ENCODE assay signal across 1 cellular context in the genomic region with DNA sequence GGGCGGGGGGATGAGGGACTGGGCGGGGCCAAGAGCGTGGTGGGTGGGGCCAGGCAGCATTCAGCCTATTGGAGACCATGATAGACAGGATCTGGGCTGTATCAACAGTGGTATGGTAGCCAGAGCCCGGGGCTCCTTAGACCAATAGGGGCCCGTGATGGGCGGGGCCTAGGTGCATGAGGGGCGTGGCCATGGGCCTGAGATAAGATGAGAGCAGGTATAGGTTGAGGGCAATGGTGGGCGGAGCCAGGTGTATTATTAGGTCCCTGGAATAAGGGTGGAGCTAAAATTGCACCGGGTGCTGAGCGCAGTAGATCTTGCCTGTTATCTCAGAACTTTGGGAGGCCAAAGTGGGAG.
TF ChIP-seq lines count a peak whose summit lies in the region.

No MANE protein-coding gene starts in this region.

TF ChIP-seq in K562, 482 proteins besides CTCF, POLR2A, EP300 and RAD21 (continues in another document):
- TF ChIP-seq MEIS2 (IDR thresholded peaks at IDR 0.05; ENCODE audit: partially characterized antibody) (peak; percentile 47), ZNF644 (tag; IDR thresholded peaks at IDR 0.05; ENCODE audit: low read depth) (no peak), ARID1B (IDR thresholded peaks at IDR 0.05) (no peak), ID3 (CRISPR knock-in tag; IDR thresholded peaks at IDR 0.05) (no peak), ID3 (tag; IDR thresholded peaks at IDR 0.05) (no peak), LCOR (CRISPR knock-in tag; IDR thresholded peaks at IDR 0.05) (0 out of 2 replicates have a peak, but pooled peaks have one; percentile 8), MBD1 (CRISPR knock-in tag; IDR thresholded peaks at IDR 0.05) (no peak), MBD2 (IDR thresholded peaks at IDR 0.05; ENCODE audit: borderline replicate concordance, low read depth) (peak; percentile 63), VEZF1 (CRISPR knock-in tag; IDR thresholded peaks at IDR 0.05) (peak; percentile 48), GATA2 (CRISPR knock-in tag; IDR thresholded peaks at IDR 0.05) (no peak), SRF (CRISPR knock-in tag; IDR thresholded peaks at IDR 0.05) (peak in 1 of 2 experiments; percentile 45; a peak in 2 of 4 replicates), RBM25 (IDR thresholded peaks at IDR 0.05; ENCODE audit: low read depth, low read length, severe bottlenecking) (peak; percentile 47), ATF6 (CRISPR knock-in tag; IDR thresholded peaks at IDR 0.05) (no peak), HNRNPH1 (optimal IDR thresholded peaks at IDR 0.05; ENCODE audit: low read depth, low read length) (no peak), SNRNP70 (optimal IDR thresholded peaks at IDR 0.05; ENCODE audit: low read depth, low read length) (no peak), CEBPG (CRISPR knock-in tag; IDR thresholded peaks at IDR 0.05) (no peak), CEBPG (tag; conservative IDR thresholded peaks at IDR 0.05 in 1 of 2, IDR thresholded peaks at IDR 0.05 in 1 of 2) (no peak), DLX4 (CRISPR knock-in tag; IDR thresholded peaks at IDR 0.05) (no peak), BHLHE40 (IDR thresholded peaks at IDR 0.05; ENCODE audit: low read length) (no peak), JUND (IDR thresholded peaks at IDR 0.05; ENCODE audit: borderline replicate concordance, low read depth, low read length) (peak; percentile 23; the same call in 1 of the 2 replicates), JUND (tag; IDR thresholded peaks at IDR 0.05; ENCODE audit: borderline replicate concordance, low read depth, low read length) (no peak), CSDE1 (IDR thresholded peaks at IDR 0.05) (no peak), HSF4 (CRISPR knock-in tag; IDR thresholded peaks at IDR 0.05; ENCODE audit: borderline replicate concordance) (no peak), FOXK2 (conservative IDR thresholded peaks at IDR 0.05 in 1 of 2, IDR thresholded peaks at IDR 0.05 in 1 of 2; ENCODE audit: low read depth in 2 of 2) (peak in 1 of 2 experiments; percentile 43; a peak in 1 of 4 replicates), ZBTB34 (CRISPR knock-in tag; IDR thresholded peaks at IDR 0.05) (no peak), ZNF76 (CRISPR knock-in tag; IDR thresholded peaks at IDR 0.05; ENCODE audit: borderline replicate concordance) (no peak), TOE1 (IDR thresholded peaks at IDR 0.05; ENCODE audit: borderline replicate concordance) (no peak), TOE1 (CRISPR knock-in tag; IDR thresholded peaks at IDR 0.05; ENCODE audit: borderline replicate concordance, low read depth) (no peak), KDM5B (IDR thresholded peaks at IDR 0.05; ENCODE audit: insufficient replicate concordance, low read depth, low read length) (no peak), RREB1 (CRISPR knock-in tag; IDR thresholded peaks at IDR 0.05) (no peak), NFYB (IDR thresholded peaks at IDR 0.05; ENCODE audit: extremely low read depth, insufficient read length) (peak; percentile 65)
- TF ChIP-seq, protein P1, sequence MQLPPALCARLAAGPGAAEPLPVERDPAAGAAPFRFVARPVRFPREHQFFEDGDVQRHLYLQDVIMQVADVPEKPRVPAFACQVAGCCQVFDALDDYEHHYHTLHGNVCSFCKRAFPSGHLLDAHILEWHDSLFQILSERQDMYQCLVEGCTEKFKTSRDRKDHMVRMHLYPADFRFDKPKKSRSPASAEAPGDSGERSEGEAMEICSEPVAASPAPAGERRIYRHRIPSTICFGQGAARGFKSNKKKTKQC (CRISPR knock-in tag; IDR thresholded peaks at IDR 0.05): no peak
- TF ChIP-seq, protein P2, sequence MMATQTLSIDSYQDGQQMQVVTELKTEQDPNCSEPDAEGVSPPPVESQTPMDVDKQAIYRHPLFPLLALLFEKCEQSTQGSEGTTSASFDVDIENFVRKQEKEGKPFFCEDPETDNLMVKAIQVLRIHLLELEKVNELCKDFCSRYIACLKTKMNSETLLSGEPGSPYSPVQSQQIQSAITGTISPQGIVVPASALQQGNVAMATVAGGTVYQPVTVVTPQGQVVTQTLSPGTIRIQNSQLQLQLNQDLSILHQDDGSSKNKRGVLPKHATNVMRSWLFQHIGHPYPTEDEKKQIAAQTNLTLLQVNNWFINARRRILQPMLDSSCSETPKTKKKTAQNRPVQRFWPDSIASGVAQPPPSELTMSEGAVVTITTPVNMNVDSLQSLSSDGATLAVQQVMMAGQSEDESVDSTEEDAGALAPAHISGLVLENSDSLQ (IDR thresholded peaks at IDR 0.05): peak; percentile 97
- TF ChIP-seq, protein P3, sequence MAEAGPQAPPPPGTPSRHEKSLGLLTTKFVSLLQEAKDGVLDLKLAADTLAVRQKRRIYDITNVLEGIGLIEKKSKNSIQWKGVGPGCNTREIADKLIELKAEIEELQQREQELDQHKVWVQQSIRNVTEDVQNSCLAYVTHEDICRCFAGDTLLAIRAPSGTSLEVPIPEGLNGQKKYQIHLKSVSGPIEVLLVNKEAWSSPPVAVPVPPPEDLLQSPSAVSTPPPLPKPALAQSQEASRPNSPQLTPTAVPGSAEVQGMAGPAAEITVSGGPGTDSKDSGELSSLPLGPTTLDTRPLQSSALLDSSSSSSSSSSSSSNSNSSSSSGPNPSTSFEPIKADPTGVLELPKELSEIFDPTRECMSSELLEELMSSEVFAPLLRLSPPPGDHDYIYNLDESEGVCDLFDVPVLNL (CRISPR knock-in tag; IDR thresholded peaks at IDR 0.05; ENCODE audit: low read depth): no peak
- TF ChIP-seq, protein P4, sequence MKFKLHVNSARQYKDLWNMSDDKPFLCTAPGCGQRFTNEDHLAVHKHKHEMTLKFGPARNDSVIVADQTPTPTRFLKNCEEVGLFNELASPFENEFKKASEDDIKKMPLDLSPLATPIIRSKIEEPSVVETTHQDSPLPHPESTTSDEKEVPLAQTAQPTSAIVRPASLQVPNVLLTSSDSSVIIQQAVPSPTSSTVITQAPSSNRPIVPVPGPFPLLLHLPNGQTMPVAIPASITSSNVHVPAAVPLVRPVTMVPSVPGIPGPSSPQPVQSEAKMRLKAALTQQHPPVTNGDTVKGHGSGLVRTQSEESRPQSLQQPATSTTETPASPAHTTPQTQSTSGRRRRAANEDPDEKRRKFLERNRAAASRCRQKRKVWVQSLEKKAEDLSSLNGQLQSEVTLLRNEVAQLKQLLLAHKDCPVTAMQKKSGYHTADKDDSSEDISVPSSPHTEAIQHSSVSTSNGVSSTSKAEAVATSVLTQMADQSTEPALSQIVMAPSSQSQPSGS (CRISPR knock-in tag; IDR thresholded peaks at IDR 0.05): no peak
